Comparison of ENCODE assay signal across 21 cellular contexts in genomic region chr4:141899103-141899502, GRCh38.
A peak's percentile ranks its signal among the peaks of the same experiment; 100 is the strongest.
DNase-seq lines count a peak whose midpoint lies in the region; ATAC-seq and TF ChIP-seq lines count a peak whose summit lies in the region.
"Had no signal": no experiment of that assay in that cellular context is flagged by ENCODE, and none has a peak within 500 bp of the region (broad histone marks: within the 10 kb centered on the region; RNA-seq: fewer than 3 reads in every experiment).

No MANE protein-coding gene starts in this region.

- H2AFZ ChIP-seq in IMR-90 (replicated peaks; ENCODE audit: low read length, poor library complexity) (no peak overlapping the region), OCI-LY3 (ENCODE audit: low read depth, low read length) (peak overlapping the region; percentile 16; the same call in 1 of the 2 replicates), osteoblast (ENCODE audit: low read length) (peak overlapping the region; percentile 86), Karpas-422 (ENCODE audit: low read length) (no peak overlapping the region)

- CTCF ChIA-PET in IMR-90 (lab: Yijun Ruan, JAX), result no interaction called here

- no peak for TF ChIP-seq EP300 in upper lobe of left lung (IDR thresholded peaks at IDR 0.05)

- ATAC-seq in IMR-90 (ENCODE audit: low read depth) (no peak), GM21786 (IDR thresholded peaks at IDR 0.05; ENCODE audit: unreplicated experiment) (no peak), upper lobe of left lung (ENCODE audit: low FRiP score in 2 of 2) (no peak)
- ATAC-seq: GM12878 had no signal

- H4K91ac ChIP-seq in IMR-90 (ENCODE audit: insufficient read depth, low read depth, low read length), result no peak overlapping the region

- H2BK5ac ChIP-seq in IMR-90 (ENCODE audit: low read depth, low read length, poor library complexity, severe bottlenecking), result no peak overlapping the region

- H3K79me1 ChIP-seq in IMR-90 (ENCODE audit: low read depth in 1 of 2, low read length in 2 of 2), result no peaks in the 10 kb centered on the region

- no peaks in the 10 kb centered on the region for H3K9me1 ChIP-seq in IMR-90 (ENCODE audit: insufficient read depth, low read length)

- no peak overlapping the region for H3K56ac ChIP-seq in IMR-90 (ENCODE audit: extremely low read depth, insufficient read depth, low read length)

- no peaks in the 10 kb centered on the region for H3K79me2 ChIP-seq in OCI-LY3 (ENCODE audit: low read length)
- H3K79me2 ChIP-seq in osteoblast (ENCODE audit: insufficient read depth, low read length), result no peaks in the 10 kb centered on the region
- no peaks in the 10 kb centered on the region for H3K79me2 ChIP-seq in Karpas-422 (ENCODE audit: low read length)

- no peak overlapping the region for H4K8ac ChIP-seq in IMR-90 (ENCODE audit: low read depth in 2 of 2, low read length in 2 of 2)

- TF ChIP-seq POLR2A in IMR-90 (IDR thresholded peaks at IDR 0.05; ENCODE audit: low read depth, low read length), result no peak
- no peak for TF ChIP-seq POLR2A in upper lobe of left lung (IDR thresholded peaks at IDR 0.05)

- H4K5ac ChIP-seq in IMR-90 (ENCODE audit: low read depth, low read length), result no peak overlapping the region

- H3K9me3 ChIP-seq in IMR-90 (ENCODE audit: control insufficient read depth, insufficient read depth, low read length), result no peaks in the 10 kb centered on the region
- H3K9me3 ChIP-seq in OCI-LY3 (ENCODE audit: insufficient read depth, low read length), result no peaks in the 10 kb centered on the region
- no peaks in the 10 kb centered on the region for H3K9me3 ChIP-seq in osteoblast (ENCODE audit: low read depth, low read length)
- peaks cover 3% of the 10 kb centered on the region; the same call in 1 of the 2 replicates for H3K9me3 ChIP-seq in Karpas-422 (ENCODE audit: low read length)
- no peaks in the 10 kb centered on the region for H3K9me3 ChIP-seq in upper lobe of left lung
- H3K9me3 ChIP-seq: MG63, SJCRH30 had no signal

- TF ChIP-seq CTCF in IMR-90 (conservative IDR thresholded peaks at IDR 0.05; ENCODE audit: low read depth, low read length) (no peak), OCI-LY3 (IDR thresholded peaks at IDR 0.05; ENCODE audit: low read depth, low read length) (no peak), osteoblast (IDR thresholded peaks at IDR 0.05; ENCODE audit: extremely low read depth, low read depth, low read length) (no peak), upper lobe of left lung (IDR thresholded peaks at IDR 0.05) (no peak)

- H3K4me3 ChIP-seq in IMR-90 (ENCODE audit: insufficient read depth, low read depth, low read length) (no peak overlapping the region), OCI-LY3 (ENCODE audit: low read length) (0 out of 2 replicates have a peak overlapping the region, but pooled peaks have one; percentile 33), osteoblast (ENCODE audit: insufficient read depth, low read length) (no peak overlapping the region), Karpas-422 (ENCODE audit: low read length) (no peak overlapping the region), upper lobe of left lung (no peak overlapping the region)
- H3K4me3 ChIP-seq: GM12878, MG63, SJCRH30 had no signal

- no peaks in the 10 kb centered on the region for H4K20me1 ChIP-seq in IMR-90 (ENCODE audit: insufficient read depth, low read length)
- no peaks in the 10 kb centered on the region for H4K20me1 ChIP-seq in OCI-LY3 (ENCODE audit: insufficient read depth, low read length)
- H4K20me1 ChIP-seq in osteoblast (ENCODE audit: insufficient read depth, low read length), result no peaks in the 10 kb centered on the region
- H4K20me1 ChIP-seq in Karpas-422 (ENCODE audit: insufficient read depth, low read depth, low read length), result no peaks in the 10 kb centered on the region

- no peaks in the 10 kb centered on the region for H3K27me3 ChIP-seq in IMR-90 (ENCODE audit: control insufficient read depth, insufficient read depth, low read length)
- no peaks in the 10 kb centered on the region for H3K27me3 ChIP-seq in OCI-LY3 (ENCODE audit: low read depth, low read length)
- H3K27me3 ChIP-seq in osteoblast (ENCODE audit: insufficient read depth, low read length), result no peaks in the 10 kb centered on the region
- H3K27me3 ChIP-seq in Karpas-422 (ENCODE audit: low read length), result no peaks in the 10 kb centered on the region
- no peaks in the 10 kb centered on the region for H3K27me3 ChIP-seq in upper lobe of left lung
- H3K27me3 ChIP-seq: MG63, SJCRH30 had no signal

- no peak overlapping the region; the same call in 1 of the 2 replicates for H3K4ac ChIP-seq in IMR-90 (ENCODE audit: low read depth, low read length)

- dilution Hi-C loops in IMR-90 (cut with HindIII; ENCODE audit: low sequenced_read_pairs, unreplicated experiment), result no loop called here

- H3K14ac ChIP-seq in IMR-90 (replicated peaks; ENCODE audit: low read depth, low read length), result no peak overlapping the region; the same call in 1 of the 2 replicates

- POLR2A ChIA-PET in IMR-90 (lab: Charles Lee; ENCODE audit: unreplicated experiment), result no interaction called here

- intact Hi-C loops in IMR-90 (cut with micrococcal nuclease), result no loop called here

- no peak overlapping the region; the same call in 1 of the 2 replicates for H2BK120ac ChIP-seq in IMR-90 (ENCODE audit: low read depth, low read length)

- no peak overlapping the region for H2BK20ac ChIP-seq in IMR-90 (ENCODE audit: low read depth, low read length)

- H3K4me2 ChIP-seq in IMR-90 (ENCODE audit: low read depth, low read length) (no peak overlapping the region), OCI-LY3 (ENCODE audit: low read length) (peak overlapping the region; percentile 59), osteoblast (ENCODE audit: insufficient read depth, low read length) (no peak overlapping the region), Karpas-422 (ENCODE audit: low read depth, low read length, poor library complexity, severe bottlenecking) (no peak overlapping the region)

- no TSS peak for BruUV-seq in IMR-90 (replicated peaks; lab: Mats Ljungman, UMichigan)

- H3K27ac ChIP-seq in IMR-90 (ENCODE audit: insufficient read depth, low read length) (no peak overlapping the region), OCI-LY3 (ENCODE audit: low read length) (0 out of 2 replicates have a peak overlapping the region, but pooled peaks have one; percentile 0), osteoblast (ENCODE audit: low read depth, low read length) (no peak overlapping the region), Karpas-422 (ENCODE audit: low read length) (no peak overlapping the region), upper lobe of left lung (no peak overlapping the region)
- H3K27ac ChIP-seq: 22Rv1, SJCRH30 had no signal

- H3K9ac ChIP-seq in IMR-90 (ENCODE audit: low read depth, low read length) (no peak overlapping the region), OCI-LY3 (ENCODE audit: low read length) (no peak overlapping the region), Karpas-422 (ENCODE audit: low read length) (no peak overlapping the region)

- no peaks in the 10 kb centered on the region for H3K9me2 ChIP-seq in Karpas-422 (replicated peaks; ENCODE audit: insufficient read depth, low read length)

- in situ Hi-C loops in IMR-90 (cut with MboI; ENCODE audit: low sequenced_read_pairs), result no loop called here

- TF ChIP-seq RAD21 in IMR-90 (IDR thresholded peaks at IDR 0.05; ENCODE audit: low read length), result no peak

- H3K23ac ChIP-seq in IMR-90 (ENCODE audit: low read depth, low read length), result no peak overlapping the region

- H2BK15ac ChIP-seq in IMR-90 (ENCODE audit: low read depth, low read length), result no peak overlapping the region

- H2AK5ac ChIP-seq in IMR-90 (ENCODE audit: low read depth, low read length), result no peak overlapping the region

- H2AK9ac ChIP-seq in IMR-90 (replicated peaks; ENCODE audit: low read depth, low read length, poor library complexity), result no peak overlapping the region

- H3K18ac ChIP-seq in IMR-90 (ENCODE audit: low read depth, low read length), result peak overlapping the region; percentile 68; the same call in 1 of the 2 replicates

- no CpG with 5 or more reads among the region's 1 CpG for WGBS in IMR-90 (ENCODE audit: extremely low coverage in 2 of 2, insufficient read length in 1 of 2), 2 experiments
- 69 to 70% methylated on average over 1 of the region's 1 CpG for WGBS in upper lobe of left lung, 2 donors

- DNase-seq in NCI-H1417 (lab: John Stamatoyannopoulos, UW) (peak; percentile 10 to 47 (median 11)), NCI-H1417 treated with DMSO at 0.1 percent for 48 hours (lab: John Stamatoyannopoulos, UW) (no peak), IMR-90 (peak; percentile 17), osteoblast (ENCODE audit: insufficient read length, low spot score, missing footprints) (no peak), Karpas-422 (no peak), upper lobe of left lung (no peak)
- DNase-seq: COR-L47, DMS 273 treated with DMSO at 0.1 percent for 48 hours, GF-D8, H9, KG1, MG63, NCI-H1048, NCI-H2081, NCI-H510A treated with DMSO at 0.1 percent for 48 hours, NCI-H82, SJCRH30 had no signal

- no peaks in the 10 kb centered on the region for H3K36me3 ChIP-seq in IMR-90 (ENCODE audit: control insufficient read depth, insufficient read depth, low read length)
- no peaks in the 10 kb centered on the region for H3K36me3 ChIP-seq in OCI-LY3 (replicated peaks; ENCODE audit: low read depth, low read length)
- no peaks in the 10 kb centered on the region for H3K36me3 ChIP-seq in osteoblast (ENCODE audit: insufficient read depth, low read length)
- no peaks in the 10 kb centered on the region for H3K36me3 ChIP-seq in Karpas-422 (ENCODE audit: insufficient read depth, low read length)
- H3K36me3 ChIP-seq in upper lobe of left lung, result no peaks in the 10 kb centered on the region
- H3K36me3 ChIP-seq: MG63, SJCRH30 had no signal

- no peaks in the 10 kb centered on the region; the same call in 1 of the 2 replicates for H3K4me1 ChIP-seq in IMR-90 (ENCODE audit: control insufficient read depth, insufficient read depth, low read length)
- H3K4me1 ChIP-seq in OCI-LY3 (ENCODE audit: low read length), result peaks cover 19% of the 10 kb centered on the region
- peaks cover 11% of the 10 kb centered on the region for H3K4me1 ChIP-seq in osteoblast (ENCODE audit: insufficient read depth, low read length)
- no peaks in the 10 kb centered on the region for H3K4me1 ChIP-seq in Karpas-422 (ENCODE audit: low read length)
- no peaks in the 10 kb centered on the region for H3K4me1 ChIP-seq in upper lobe of left lung
- H3K4me1 ChIP-seq: SJCRH30 had no signal

TF ChIP-seq in IMR-90, 13 proteins besides CTCF, POLR2A, EP300 and RAD21 (continues in another document):
- TF ChIP-seq RCOR1 (IDR thresholded peaks at IDR 0.05; ENCODE audit: insufficient replicate concordance, low read length) (no peak), MAFK (IDR thresholded peaks at IDR 0.05; ENCODE audit: low read depth, low read length) (no peak), ELK1 (IDR thresholded peaks at IDR 0.05; ENCODE audit: borderline replicate concordance, low read depth, low read length) (no peak)

Comparison
In these comparisons a context has a peak if more than half of its experiments do, and no peak if none do; other contexts are left out.
1. DNase-seq: peak in NCI-H1417 (3 of 3) and IMR-90 (single experiment); none in NCI-H1417 treated with DMSO at 0.1 percent for 48 hours (single experiment), osteoblast (single experiment), Karpas-422 (single experiment) and upper lobe of left lung (0 of 2).
2. H2AFZ ChIP-seq: peak in OCI-LY3 (single experiment) and osteoblast (single experiment); none in IMR-90 (single experiment) and Karpas-422 (single experiment).